ENCODE assay signal across 1 cellular context in genomic region chr9:135122316-135122715, GRCh38.
TF ChIP-seq lines count a peak whose summit lies in the region.

No MANE protein-coding gene starts in this region.

TF ChIP-seq in GM23338, 12 proteins besides CTCF, POLR2A, EP300 and RAD21 (continued from another document):
- no peak for TF ChIP-seq ZNF462 (CRISPR knock-in tag; IDR thresholded peaks at IDR 0.05)
- TF ChIP-seq EZH2 (IDR thresholded peaks at IDR 0.05; ENCODE audit: low read depth, unreplicated experiment), result no peak
- TF ChIP-seq JUNB (IDR thresholded peaks at IDR 0.05; ENCODE audit: unreplicated experiment), result no peak
- TF ChIP-seq NANOG (IDR thresholded peaks at IDR 0.05; ENCODE audit: borderline replicate concordance), result no peak
- no peak for TF ChIP-seq POLR2AphosphoS5 (IDR thresholded peaks at IDR 0.05; ENCODE audit: low read depth)
- TF ChIP-seq REST (IDR thresholded peaks at IDR 0.05; ENCODE audit: unreplicated experiment), result no peak
- TF ChIP-seq STAT1 (IDR thresholded peaks at IDR 0.05; ENCODE audit: unreplicated experiment), result no peak
- no peak for TF ChIP-seq EZH2phosphoT487 (IDR thresholded peaks at IDR 0.05; ENCODE audit: unreplicated experiment)
- TF ChIP-seq ETS1 (IDR thresholded peaks at IDR 0.05), result no peak
- TF ChIP-seq ZNF114 (CRISPR knock-in tag; IDR thresholded peaks at IDR 0.05), result no peak
